ENCODE assay signal across 9 cellular contexts in genomic region chr19:678791-679388, GRCh38. TPM values are rescaled to one million over a fixed set of nuclear protein-coding genes. Genes with fewer than 3 reads are reported as not detected.
DNase-seq lines count a peak whose midpoint lies in the region; ATAC-seq and TF ChIP-seq lines count a peak whose summit lies in the region.
"Had no signal": no experiment of that assay in that cellular context is flagged by ENCODE, and none has a peak within 500 bp of the region (broad histone marks: within the 10 kb centered on the region; RNA-seq: fewer than 3 reads in every experiment).

No MANE protein-coding gene starts in this region.

- no peaks in the 10 kb centered on the region for H3K9me3 Mint-ChIP-seq in T-helper 1 cell treated with Interleukin-12 subunit alpha and Interleukin-12 subunit beta and Interleukin-4 antibody, amounts not matched to agents 30 μg/mL and 1 μg/mL, for 36 hours
- no peaks in the 10 kb centered on the region for H3K9me3 Mint-ChIP-seq in WTC11
- no peaks in the 10 kb centered on the region for H3K9me3 Mint-ChIP-seq in stimulated activated naive B cell treated with anti-CD40 and anti-IgM and Interleukin-4, amounts not matched to agents 10 μg/mL and 1 μg/mL and 100 μg/mL, for 72 hours

- peaks cover 29% of the 10 kb centered on the region for H3K27me3 ChIP-seq in gastroesophageal sphincter

- peaks cover 0 to 9% of the 10 kb centered on the region in 2 donors for H3K36me3 ChIP-seq in gastroesophageal sphincter

- peaks cover 2% of the 10 kb centered on the region for H3K4me1 Mint-ChIP-seq in T-helper 1 cell treated with Interleukin-12 subunit alpha and Interleukin-12 subunit beta and Interleukin-4 antibody, amounts not matched to agents 30 μg/mL and 1 μg/mL, for 36 hours (ENCODE audit: low read depth)
- no peaks in the 10 kb centered on the region for H3K4me1 Mint-ChIP-seq in WTC11
- H3K4me1 Mint-ChIP-seq in stimulated activated naive B cell treated with anti-CD40 and anti-IgM and Interleukin-4, amounts not matched to agents 10 μg/mL and 1 μg/mL and 100 μg/mL, for 72 hours: peaks cover 11 to 18% of the 10 kb centered on the region in 2 donors

- no peak overlapping the region for H3K27ac Mint-ChIP-seq in T-helper 1 cell treated with Interleukin-12 subunit alpha and Interleukin-12 subunit beta and Interleukin-4 antibody, amounts not matched to agents 30 μg/mL and 1 μg/mL, for 36 hours
- H3K27ac Mint-ChIP-seq in WTC11: no peak overlapping the region
- H3K27ac Mint-ChIP-seq in stimulated activated naive B cell treated with anti-CD40 and anti-IgM and Interleukin-4, amounts not matched to agents 10 μg/mL and 1 μg/mL and 100 μg/mL, for 72 hours: peak overlapping the region; percentile 71

- POLR2A ChIA-PET in WTC11 (lab: Charles Lee): interaction anchor here (1.0 to 1.1 kb wide), 2 partner anchors 25 to 63 kb away, joined by 3 to 6 read pairs; no protein-coding TSS in a partner anchor

- H3K27me3 Mint-ChIP-seq in T-helper 1 cell treated with Interleukin-12 subunit alpha and Interleukin-12 subunit beta and Interleukin-4 antibody, amounts not matched to agents 30 μg/mL and 1 μg/mL, for 36 hours (ENCODE audit: low read depth): peaks cover 16% of the 10 kb centered on the region
- peaks cover 23% of the 10 kb centered on the region for H3K27me3 Mint-ChIP-seq in WTC11 (ENCODE audit: low read depth)
- peaks cover 8 to 16% of the 10 kb centered on the region in 2 donors for H3K27me3 Mint-ChIP-seq in stimulated activated naive B cell treated with anti-CD40 and anti-IgM and Interleukin-4, amounts not matched to agents 10 μg/mL and 1 μg/mL and 100 μg/mL, for 72 hours

- 17 to 100% methylated on average over 1 of the region's 16 CpGs for WGBS in gastroesophageal sphincter (ENCODE audit: low coverage in 1 of 2), 2 donors

- H3K4me3 Mint-ChIP-seq in T-helper 1 cell treated with Interleukin-12 subunit alpha and Interleukin-12 subunit beta and Interleukin-4 antibody, amounts not matched to agents 30 μg/mL and 1 μg/mL, for 36 hours: peak overlapping the region; percentile 72
- H3K4me3 Mint-ChIP-seq in WTC11: peak overlapping the region; percentile 67
- peak overlapping the region; percentile 78 to 79 for H3K4me3 Mint-ChIP-seq in stimulated activated naive B cell treated with anti-CD40 and anti-IgM and Interleukin-4, amounts not matched to agents 10 μg/mL and 1 μg/mL and 100 μg/mL, for 72 hours

- no peaks in the 10 kb centered on the region for H3K36me3 Mint-ChIP-seq in T-helper 1 cell treated with Interleukin-12 subunit alpha and Interleukin-12 subunit beta and Interleukin-4 antibody, amounts not matched to agents 30 μg/mL and 1 μg/mL, for 36 hours (ENCODE audit: low read depth)
- H3K36me3 Mint-ChIP-seq in WTC11: no peaks in the 10 kb centered on the region
- H3K36me3 Mint-ChIP-seq in stimulated activated naive B cell treated with anti-CD40 and anti-IgM and Interleukin-4, amounts not matched to agents 10 μg/mL and 1 μg/mL and 100 μg/mL, for 72 hours: peaks cover under 1 to 1% of the 10 kb centered on the region in 2 donors

- intact Hi-C loops in head of caudate nucleus (cut with DNase I): no loop called here

- H3K4me1 ChIP-seq in gastroesophageal sphincter: peaks cover 0 to 73% (median 27%) of the 10 kb centered on the region in 3 donors

- no peak for TF ChIP-seq EP300 in gastroesophageal sphincter (IDR thresholded peaks at IDR 0.05)

- no peak for ATAC-seq in WTC11
- no peak for ATAC-seq in gastroesophageal sphincter
- no peak for ATAC-seq in stimulated activated naive B cell treated with anti-CD40 and anti-IgM and Interleukin-4, amounts not matched to agents 10 μg/mL and 1 μg/mL and 100 μg/mL, for 72 hours (replicated peaks)

- TF ChIP-seq CTCF in WTC11 (IDR thresholded peaks at IDR 0.05) (no peak), gastroesophageal sphincter (IDR thresholded peaks at IDR 0.05) (no peak)

- CTCF ChIA-PET in WTC11 (lab: Charles Lee): interaction anchor here (0.6 to 2.7 kb wide), 8 partner anchors 8 to 104 kb away, joined by 3 to 22 read pairs (median 5); partner anchors contain the start of gene RNF126

- peak overlapping the region in 1 of 2 donors; percentile 89 for H3K4me3 ChIP-seq in gastroesophageal sphincter

- H3K27ac ChIP-seq in gastroesophageal sphincter: peak overlapping the region in 3 of 4 donors; percentile 97 to 99 (median 99)

- H3K9me3 ChIP-seq in gastroesophageal sphincter: no peaks in the 10 kb centered on the region

- DNase-seq in T-helper 1 cell (no peak), WTC11 (ENCODE audit: low spot score) (no peak), head of caudate nucleus (no peak), NCI-H446 (lab: John Stamatoyannopoulos, UW) (no peak), SW 1271 (lab: John Stamatoyannopoulos, UW) (no peak)
- DNase-seq in stimulated activated naive B cell treated with anti-CD40 and anti-IgM and Interleukin-4, amounts not matched to agents 10 μg/mL and 1 μg/mL and 100 μg/mL, for 72 hours: no peak

- no peak for TF ChIP-seq POLR2A in gastroesophageal sphincter (IDR thresholded peaks at IDR 0.05)

TF ChIP-seq in WTC11, 78 proteins besides CTCF, POLR2A, EP300 and RAD21:
- TF ChIP-seq SMAD3 (CRISPR knock-in tag; IDR thresholded peaks at IDR 0.05; ENCODE audit: borderline replicate concordance) (no peak), SP1 (CRISPR knock-in tag; conservative IDR thresholded peaks at IDR 0.05) (no peak), ZNF425 (CRISPR knock-in tag; conservative IDR thresholded peaks at IDR 0.05) (no peak)

RNA-seq across cellular contexts. Expression of gene FSTL3, which starts 2.7 kb away (rescaled TPM):
- total RNA-seq in WTC11 (2021) (8.7 to 12.2 TPM (median 10.1 TPM) in 3 replicates), gastroesophageal sphincter (100 to 1,000 TPM; 105 to 200 (median 133) TPM)

RNA-seq across cellular contexts. Expression of gene RNF126, which starts 15.9 kb away (rescaled TPM):
- total RNA-seq in WTC11 (2021) (66.7 to 84.4 TPM (median 68.1 TPM) in 3 replicates), gastroesophageal sphincter (10 to 100 TPM; 47.7 to 57.9 (median 52.0) TPM)

RNA-seq across cellular contexts. Expression of gene PRSS57, which starts 16.4 kb away (rescaled TPM):
- not detected in 3 replicates for total RNA-seq in WTC11 (2021)
- total RNA-seq in gastroesophageal sphincter: not detected
- total RNA-seq: bronchial epithelial cell had no signal

RNA-seq across cellular contexts. Expression of gene PALM, which starts 29.8 kb away (rescaled TPM):
- total RNA-seq in WTC11 (2021) (17.7 to 25.6 TPM (median 22.1 TPM) in 3 replicates), gastroesophageal sphincter (100 to 1,000 TPM in 1 of 4 donors, 10 to 100 TPM in 3; 21.5 to 111 (median 53.0) TPM)

RNA-seq across cellular contexts. Expression of gene FGF22, which starts 39.2 kb away (rescaled TPM):
- total RNA-seq in WTC11 (2021) (1.4 to 1.6 TPM (median 1.6 TPM) in 3 replicates), gastroesophageal sphincter (1 to 10 TPM in 3 of 4 donors, under 1 TPM in 1; 0.67 to 4.7 (median 1.2) TPM)
- total RNA-seq: bronchial epithelial cell had no signal
